Comparison of ENCODE assay signal across 8 cellular contexts in the genomic region with DNA sequence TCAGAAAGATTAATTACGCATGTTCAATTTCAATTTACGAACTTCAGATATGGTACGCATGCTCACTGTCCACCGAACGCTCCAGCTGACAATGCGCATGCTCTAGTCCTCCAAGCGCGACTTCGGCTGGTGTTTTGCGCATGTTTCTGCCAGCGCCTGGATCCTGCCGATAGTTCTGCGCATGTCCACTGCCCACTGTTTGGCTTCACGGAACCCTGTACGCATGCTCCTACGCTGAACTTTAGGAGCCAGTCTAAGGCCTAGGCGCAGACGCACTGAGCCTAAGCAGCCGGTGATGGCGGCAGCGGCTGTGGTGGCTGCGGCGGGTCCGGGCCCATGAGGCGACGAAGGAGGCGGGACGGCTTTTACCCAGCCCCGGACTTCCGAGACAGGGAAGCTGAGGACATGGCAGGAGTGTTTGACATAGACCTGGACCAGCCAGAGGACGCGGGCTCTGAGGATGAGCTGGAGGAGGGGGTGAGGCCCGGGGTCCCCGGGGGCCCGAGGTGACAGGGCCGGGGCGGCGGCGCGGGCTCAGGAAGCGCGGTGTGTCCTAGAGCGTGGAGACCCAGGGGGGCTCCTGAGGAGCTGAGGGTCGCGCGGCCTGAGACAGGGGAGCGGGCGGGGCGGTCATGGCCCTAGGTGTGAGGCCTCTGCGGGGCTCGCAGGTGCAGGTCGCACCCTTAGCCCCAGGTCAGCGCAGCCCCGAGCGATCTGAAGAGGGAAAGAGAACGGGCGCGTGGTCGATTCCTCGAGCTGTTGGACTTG. TPM values are rescaled to one million over a fixed set of nuclear protein-coding genes. Genes with fewer than 3 reads are reported as not detected.
DNase-seq lines count a peak whose midpoint lies in the region; ATAC-seq and TF ChIP-seq lines count a peak whose summit lies in the region.

A gene (plus strand): TSS at position 273 of the 768 bp plus-strand sequence. CDS start 64 bp downstream, at position 337.
A gene with protein sequence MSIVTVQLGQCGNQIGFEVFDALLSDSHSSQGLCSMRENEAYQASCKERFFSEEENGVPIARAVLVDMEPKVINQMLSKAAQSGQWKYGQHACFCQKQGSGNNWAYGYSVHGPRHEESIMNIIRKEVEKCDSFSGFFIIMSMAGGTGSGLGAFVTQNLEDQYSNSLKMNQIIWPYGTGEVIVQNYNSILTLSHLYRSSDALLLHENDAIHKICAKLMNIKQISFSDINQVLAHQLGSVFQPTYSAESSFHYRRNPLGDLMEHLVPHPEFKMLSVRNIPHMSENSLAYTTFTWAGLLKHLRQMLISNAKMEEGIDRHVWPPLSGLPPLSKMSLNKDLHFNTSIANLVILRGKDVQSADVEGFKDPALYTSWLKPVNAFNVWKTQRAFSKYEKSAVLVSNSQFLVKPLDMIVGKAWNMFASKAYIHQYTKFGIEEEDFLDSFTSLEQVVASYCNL (minus strand): TSS at position 95 of the 768 bp plus-strand sequence. CDS start 1,941 bp downstream, outside the sequence.

- H3K9me3 ChIP-seq in Karpas-422 (ENCODE audit: low read length) (no peaks in the 10 kb centered on the region), esophagus squamous epithelium (no peaks in the 10 kb centered on the region)

- peak in 1 of 6 experiments; percentile 45 for TF ChIP-seq CTCF in esophagus squamous epithelium (IDR thresholded peaks at IDR 0.05)

- peaks cover 58% of the 10 kb centered on the region for H3K4me1 Mint-ChIP-seq in activated T-helper 1 cell treated with anti-CD3 and anti-CD28 coated beads, Interleukin-12 subunit alpha, Interleukin-12 subunit beta, Interleukin-2, Interleukin-4 antibody, amounts not matched to agents 30 ng/mL and 10 ng/mL and 1 ng/mL, durations not matched to agents 14 hours and 24 hours and 36 hours (ENCODE audit: low read depth)

- H3K27me3 ChIP-seq in Karpas-422 (ENCODE audit: low read length) (no peaks in the 10 kb centered on the region), esophagus squamous epithelium (no peaks in the 10 kb centered on the region)

- intact Hi-C loops in activated T-helper 1 cell treated with anti-CD3 and anti-CD28 coated beads, Interleukin-12 subunit alpha, Interleukin-12 subunit beta, Interleukin-2, Interleukin-4 antibody, amounts not matched to agents 30 ng/mL and 10 ng/mL and 1 ng/mL, durations not matched to agents 14 hours and 24 hours and 36 hours (cut with micrococcal nuclease): loop anchor here (1.0 to 5.0 kb wide), 11 partner anchors 46 to 738 kb away; a partner anchor contains a TSS
- intact Hi-C loops in esophagus squamous epithelium (cut with DNase I): no loop called here

- H3K4me3 Mint-ChIP-seq in activated T-helper 1 cell treated with anti-CD3 and anti-CD28 coated beads, Interleukin-12 subunit alpha, Interleukin-12 subunit beta, Interleukin-2, Interleukin-4 antibody, amounts not matched to agents 30 ng/mL and 10 ng/mL and 1 ng/mL, durations not matched to agents 14 hours and 24 hours and 36 hours: peak within 1 kb of the TSS; percentile 100

- H3K4me1 ChIP-seq in Karpas-422 (ENCODE audit: low read length) (peaks cover 21% of the 10 kb centered on the region), esophagus squamous epithelium (peaks cover 21 to 63% (median 29%) of the 10 kb centered on the region in 3 donors)

- H3K36me3 Mint-ChIP-seq in activated T-helper 1 cell treated with anti-CD3 and anti-CD28 coated beads, Interleukin-12 subunit alpha, Interleukin-12 subunit beta, Interleukin-2, Interleukin-4 antibody, amounts not matched to agents 30 ng/mL and 10 ng/mL and 1 ng/mL, durations not matched to agents 14 hours and 24 hours and 36 hours (ENCODE audit: low read depth): peaks cover 14% of the 10 kb centered on the region

- H3K9ac ChIP-seq in Karpas-422 (ENCODE audit: low read length): peak within 1 kb of the TSS; percentile 94

- H3K27ac ChIP-seq in Karpas-422 (ENCODE audit: low read length): peak within 1 kb of the TSS; percentile 74
- peak within 1 kb of the TSS; percentile 95 to 97 (median 96) for H3K27ac ChIP-seq in esophagus squamous epithelium

- peaks cover 14% of the 10 kb centered on the region; the same call in 1 of the 2 replicates for H4K20me1 ChIP-seq in Karpas-422 (ENCODE audit: insufficient read depth, low read depth, low read length)

- H3K9me3 Mint-ChIP-seq in activated T-helper 1 cell treated with anti-CD3 and anti-CD28 coated beads, Interleukin-12 subunit alpha, Interleukin-12 subunit beta, Interleukin-2, Interleukin-4 antibody, amounts not matched to agents 30 ng/mL and 10 ng/mL and 1 ng/mL, durations not matched to agents 14 hours and 24 hours and 36 hours: no peaks in the 10 kb centered on the region

- peak within 1 kb of the TSS; percentile 99 for H3K27ac Mint-ChIP-seq in activated T-helper 1 cell treated with anti-CD3 and anti-CD28 coated beads, Interleukin-12 subunit alpha, Interleukin-12 subunit beta, Interleukin-2, Interleukin-4 antibody, amounts not matched to agents 30 ng/mL and 10 ng/mL and 1 ng/mL, durations not matched to agents 14 hours and 24 hours and 36 hours

- peak in 3 of 4 donors; percentile 81 to 94 (median 94) for TF ChIP-seq POLR2A in esophagus squamous epithelium (IDR thresholded peaks at IDR 0.05)

- H3K79me2 ChIP-seq in Karpas-422 (ENCODE audit: low read length): peaks cover 70% of the 10 kb centered on the region

- DNase-seq in DMS79 (lab: John Stamatoyannopoulos, UW) (peak; percentile 88), Karpas-422 (peak; percentile 99), RKO (ENCODE audit: low spot score) (peak; percentile 99), esophagus squamous epithelium (lab: John Stamatoyannopoulos, UW) (peak; percentile 87), myocyte (ENCODE audit: low read depth) (peak; percentile 99)
- DNase-seq in activated T-helper 1 cell treated with anti-CD3 and anti-CD28 coated beads, Interleukin-12 subunit alpha, Interleukin-12 subunit beta, Interleukin-2, Interleukin-4 antibody, amounts not matched to agents 30 ng/mL and 10 ng/mL and 1 ng/mL, durations not matched to agents 14 hours and 24 hours and 36 hours (ENCODE audit: low spot score): peak; percentile 98
- peak; percentile 94 to 97 for DNase-seq in stimulated activated CD8-positive, alpha-beta memory T cell treated with anti-CD3 and anti-CD28 coated beads, Interleukin-7, amount 100 ng/mL, for 48 hours (ENCODE audit: extremely low read depth in 1 of 2, low read depth in 1 of 2)

- H3K27me3 Mint-ChIP-seq in activated T-helper 1 cell treated with anti-CD3 and anti-CD28 coated beads, Interleukin-12 subunit alpha, Interleukin-12 subunit beta, Interleukin-2, Interleukin-4 antibody, amounts not matched to agents 30 ng/mL and 10 ng/mL and 1 ng/mL, durations not matched to agents 14 hours and 24 hours and 36 hours (ENCODE audit: insufficient read depth): peaks cover 3% of the 10 kb centered on the region

- ATAC-seq in GM21786 (IDR thresholded peaks at IDR 0.05; ENCODE audit: unreplicated experiment): peak; percentile 88

- H3K9me2 ChIP-seq in Karpas-422 (replicated peaks; ENCODE audit: insufficient read depth, low read length): no peaks in the 10 kb centered on the region

- peak within 1 kb of the TSS; percentile 93 for H2AFZ ChIP-seq in Karpas-422 (ENCODE audit: low read length)

- no peaks in the 10 kb centered on the region for H3K36me3 ChIP-seq in Karpas-422 (ENCODE audit: insufficient read depth, low read length)
- H3K36me3 ChIP-seq in esophagus squamous epithelium: peaks cover 0 to 35% (median 0%) of the 10 kb centered on the region in 3 donors

- H3K4me3 ChIP-seq in Karpas-422 (ENCODE audit: low read length): peak within 1 kb of the TSS; percentile 85
- peak within 1 kb of the TSS; percentile 87 to 100 (median 98) for H3K4me3 ChIP-seq in esophagus squamous epithelium

- WGBS in esophagus squamous epithelium, 2 donors: 0 to 1% methylated on average over 12 to 22 of the region's 60 CpGs

- H3K4me2 ChIP-seq in Karpas-422 (ENCODE audit: low read depth, low read length, poor library complexity, severe bottlenecking): peak within 1 kb of the TSS; percentile 89

RNA-seq across cellular contexts. Expression of the first gene that starts in this region (rescaled TPM):
- total RNA-seq in Karpas-422 (2014; rRNA removed; shearing (Covaris generic); ENCODE audit: low replicate concordance): 22.0 and 22.8 TPM in 2 replicates
- total RNA-seq in activated T-helper 1 cell treated with anti-CD3 and anti-CD28 coated beads, Interleukin-12 subunit alpha, Interleukin-12 subunit beta, Interleukin-2, Interleukin-4 antibody, amounts not matched to agents 30 ng/mL and 10 ng/mL and 1 ng/mL, durations not matched to agents 14 hours and 24 hours and 36 hours: 67.6 and 82.7 TPM in 2 replicates
- total RNA-seq in esophagus squamous epithelium (10 to 100 TPM; 18.4 to 49.2 (median 25.9) TPM), myocyte (24.8 and 26.2 TPM in 2 replicates)
- 11.6 TPM for polyA plus RNA-seq in myocyte (2012)

RNA-seq across cellular contexts. Expression of the second gene that starts in this region (rescaled TPM):
- 3.1 and 7.3 TPM in 2 replicates for total RNA-seq in Karpas-422 (2014; rRNA removed; shearing (Covaris generic); ENCODE audit: low replicate concordance)
- total RNA-seq in activated T-helper 1 cell treated with anti-CD3 and anti-CD28 coated beads, Interleukin-12 subunit alpha, Interleukin-12 subunit beta, Interleukin-2, Interleukin-4 antibody, amounts not matched to agents 30 ng/mL and 10 ng/mL and 1 ng/mL, durations not matched to agents 14 hours and 24 hours and 36 hours: 12.3 and 13.2 TPM in 2 replicates
- total RNA-seq in esophagus squamous epithelium (10 to 100 TPM in 2 of 4 donors, 1 to 10 TPM in 2; 8.0 to 16.0 (median 12.5) TPM), myocyte (2.3 and 5.9 TPM in 2 replicates)
- polyA plus RNA-seq in myocyte (2012): 4.3 TPM

Comparison
In these comparisons a context has a peak if more than half of its experiments do, and no peak if none do; other contexts are left out.
1. Peak in every context shown above with its lines: DNase-seq, ATAC-seq, H3K4me3 ChIP-seq and H3K27ac ChIP-seq.